ENCODE assay signal across 1 cellular context in genomic region chr12:76455582-76456345, GRCh38.
TF ChIP-seq lines count a peak whose summit lies in the region.

No MANE protein-coding gene starts in this region.

TF ChIP-seq in HCT116, 20 proteins besides CTCF, POLR2A, EP300 and RAD21 (continued from another document):
- TF ChIP-seq ATF3 (IDR thresholded peaks at IDR 0.05) (no peak), SRF (IDR thresholded peaks at IDR 0.05; ENCODE audit: low read depth) (0 out of 2 replicates have a peak, but pooled peaks have one; percentile 49), EZH2phosphoT487 (IDR thresholded peaks at IDR 0.05; ENCODE audit: borderline replicate concordance) (no peak), REST (IDR thresholded peaks at IDR 0.05; ENCODE audit: low read depth) (no peak)
